Comparison of ENCODE assay signal across 8 cellular contexts in genomic region chr11:36509265-36509664, GRCh38. TPM values are rescaled to one million over a fixed set of nuclear protein-coding genes. Genes with fewer than 3 reads are reported as not detected.
DNase-seq lines count a peak whose midpoint lies in the region; ATAC-seq, FAIRE-seq and TF ChIP-seq lines count a peak whose summit lies in the region.

No MANE protein-coding gene starts in this region.

- peak; percentile 29 for DNase-seq in ELF-1 (ENCODE audit: low read depth, low spot score)
- DNase-seq in H9: no peak
- DNase-seq in RPMI8226: peak; percentile 33
- peak; percentile 31 for DNase-seq in bronchial epithelial cell (ENCODE audit: low read depth)
- DNase-seq in kidney glomerular epithelial cell (lab: John Stamatoyannopoulos, UW): peak; percentile 17
- peak; percentile 35 to 55 for DNase-seq in stimulated activated CD8-positive, alpha-beta memory T cell treated with anti-CD3 and anti-CD28 coated beads, Interleukin-7, amount 100 ng/mL, for 4 hours (ENCODE audit: low read depth in 2 of 2)
- DNase-seq in HTR-8/SVneo (ENCODE audit: insufficient read length, low spot score): no peak

- no CpG with 5 or more reads among the region's 17 CpGs for WGBS in H9 (ENCODE audit: extremely low coverage, insufficient read length, low lambda C conversion rate)

- H3K9me3 ChIP-seq in H9 (ENCODE audit: control insufficient read depth, low read depth, low read length): no peaks in the 10 kb centered on the region

- peaks cover 2% of the 10 kb centered on the region; the same call in 1 of the 2 replicates for H3K4me1 ChIP-seq in H9 (ENCODE audit: insufficient read depth, low read length)

- H3K56ac ChIP-seq in H9 (ENCODE audit: insufficient read length, low read depth, low read length): no peak overlapping the region

- H3K14ac ChIP-seq in H9 (ENCODE audit: insufficient read depth, low read length): no peak overlapping the region; the same call in 1 of the 2 replicates

- peaks cover 0 to 2% (median 0%) of the 10 kb centered on the region in 3 experiments; a peak in 2 of 7 replicates for H3K36me3 Mint-ChIP-seq in H9 (ENCODE audit: insufficient read depth in 1 of 3, low read depth in 3 of 3)

- no peak overlapping the region for H3K27ac ChIP-seq in H9 (ENCODE audit: insufficient read length, low read depth, low read length)

- no peak overlapping the region for H2BK20ac ChIP-seq in H9 (ENCODE audit: low read depth, low read length, poor library complexity, severe bottlenecking)

- no peaks in the 10 kb centered on the region for H4K20me1 ChIP-seq in H9 (ENCODE audit: control insufficient read depth, insufficient read depth, insufficient read length)

- H4K8ac ChIP-seq in H9 (replicated peaks; ENCODE audit: insufficient read length, low read depth, low read length): no peak overlapping the region

- peak overlapping the region; percentile 93 to 98 for H3K4me3 Mint-ChIP-seq in H9

- peak overlapping the region; percentile 84 for H3K4me3 ChIP-seq in bronchial epithelial cell (ENCODE audit: low read depth, low read length)

- no peaks in the 10 kb centered on the region for H3K27me3 ChIP-seq in H9 (ENCODE audit: insufficient read depth, low read length)
- H3K27me3 ChIP-seq in bronchial epithelial cell (ENCODE audit: control insufficient read depth, insufficient read depth, low read length): no peaks in the 10 kb centered on the region

- H2BK120ac ChIP-seq in H9 (ENCODE audit: low read depth, low read length, poor library complexity, severe bottlenecking): no peak overlapping the region

- H2BK5ac ChIP-seq in H9 (ENCODE audit: insufficient read length, low read length): no peak overlapping the region

- peaks cover 15 to 17% of the 10 kb centered on the region in 2 experiments for H3K4me1 Mint-ChIP-seq in H9

- H3K27me3 Mint-ChIP-seq in H9 (ENCODE audit: low read depth): peaks cover 21% of the 10 kb centered on the region

- peaks cover 7% of the 10 kb centered on the region for H3K23me2 ChIP-seq in H9 (ENCODE audit: insufficient read length, low read depth, low read length, poor library complexity, severe bottlenecking)

- no peaks in the 10 kb centered on the region for H3K79me1 ChIP-seq in H9 (ENCODE audit: insufficient read depth, low read depth, low read length, poor library complexity, severe bottlenecking)

- no peak overlapping the region for H2AFZ ChIP-seq in H9 (ENCODE audit: low read length)

- H3K36me3 ChIP-seq in bronchial epithelial cell (ENCODE audit: control insufficient read depth, insufficient read depth, low read length): no peaks in the 10 kb centered on the region

- no peak overlapping the region for H2BK12ac ChIP-seq in H9 (ENCODE audit: insufficient read length, low read depth, low read length)

- H3K23ac ChIP-seq in H9 (ENCODE audit: insufficient read length, low read depth, low read length): no peak overlapping the region

- H4K5ac ChIP-seq in H9 (ENCODE audit: insufficient read length, low read depth, low read length): no peak overlapping the region

- H3K79me2 ChIP-seq in H9 (ENCODE audit: insufficient read depth, low read length): no peaks in the 10 kb centered on the region

- no peak overlapping the region for H3K18ac ChIP-seq in H9 (ENCODE audit: insufficient read length, low read depth, low read length)

- H3T11ph ChIP-seq in H9 (ENCODE audit: low read length): no peak overlapping the region

- no peaks in the 10 kb centered on the region; a peak in 2 of 5 replicates for H3K9me3 Mint-ChIP-seq in H9

- ATAC-seq in GM21825 (IDR thresholded peaks at IDR 0.05; ENCODE audit: unreplicated experiment): no peak

- no peak overlapping the region for H4K91ac ChIP-seq in H9 (ENCODE audit: insufficient read length, low read depth, low read length)

- FAIRE-seq in bronchial epithelial cell (lab: Jason Lieb, UNC) (no peak), HTR-8/SVneo (lab: Jason Lieb, UNC) (no peak)

- H2AK5ac ChIP-seq in H9 (ENCODE audit: insufficient read length, low read length): no peak overlapping the region

- peak overlapping the region; percentile 70 for H3K4me2 ChIP-seq in H9 (ENCODE audit: insufficient read depth, insufficient read length, low read length)

- TF ChIP-seq CTCF in H9 (conservative IDR thresholded peaks at IDR 0.05) (no peak), bronchial epithelial cell (IDR thresholded peaks at IDR 0.05; ENCODE audit: insufficient read depth, low read length, severe bottlenecking) (no peak)

- no peak overlapping the region for H3K4ac ChIP-seq in H9 (ENCODE audit: low read depth, low read length)

- H3K27ac Mint-ChIP-seq in H9: peak overlapping the region in 1 of 3 experiments; percentile 84; a peak in 1 of 7 replicates

- peak overlapping the region; percentile 87 for H3K9ac ChIP-seq in H9 (ENCODE audit: extremely low read depth, insufficient read length, low read length)

- H2BK15ac ChIP-seq in H9 (ENCODE audit: low read depth, low read length): no peak overlapping the region

RNA-seq across cellular contexts. Expression of gene TRAF6, which starts 0.8 kb away (rescaled TPM):
- total RNA-seq in H9 (2021): 9.8 and 9.9 TPM in 2 replicates
- 6.1 and 6.9 TPM in 2 replicates for total RNA-seq in bronchial epithelial cell

RNA-seq across cellular contexts. Expression of gene RAG1, which starts 58.5 kb away (rescaled TPM):
- total RNA-seq in H9 (2021) (0.50 and 0.70 TPM in 2 replicates), bronchial epithelial cell (1.3 and 1.7 TPM in 2 replicates)

Comparison
In these comparisons a context has a peak if more than half of its experiments do, and no peak if none do; other contexts are left out.
1. DNase-seq: peak in ELF-1 (single experiment), RPMI8226 (single experiment), bronchial epithelial cell (single experiment), kidney glomerular epithelial cell (single experiment) and stimulated activated CD8-positive, alpha-beta memory T cell treated with anti-CD3 and anti-CD28 coated beads, Interleukin-7, amount 100 ng/mL, for 4 hours (2 of 2); none in H9 (single experiment) and HTR-8/SVneo (single experiment).